Comparison of ENCODE assay signal across 17 cellular contexts in the genomic region with DNA sequence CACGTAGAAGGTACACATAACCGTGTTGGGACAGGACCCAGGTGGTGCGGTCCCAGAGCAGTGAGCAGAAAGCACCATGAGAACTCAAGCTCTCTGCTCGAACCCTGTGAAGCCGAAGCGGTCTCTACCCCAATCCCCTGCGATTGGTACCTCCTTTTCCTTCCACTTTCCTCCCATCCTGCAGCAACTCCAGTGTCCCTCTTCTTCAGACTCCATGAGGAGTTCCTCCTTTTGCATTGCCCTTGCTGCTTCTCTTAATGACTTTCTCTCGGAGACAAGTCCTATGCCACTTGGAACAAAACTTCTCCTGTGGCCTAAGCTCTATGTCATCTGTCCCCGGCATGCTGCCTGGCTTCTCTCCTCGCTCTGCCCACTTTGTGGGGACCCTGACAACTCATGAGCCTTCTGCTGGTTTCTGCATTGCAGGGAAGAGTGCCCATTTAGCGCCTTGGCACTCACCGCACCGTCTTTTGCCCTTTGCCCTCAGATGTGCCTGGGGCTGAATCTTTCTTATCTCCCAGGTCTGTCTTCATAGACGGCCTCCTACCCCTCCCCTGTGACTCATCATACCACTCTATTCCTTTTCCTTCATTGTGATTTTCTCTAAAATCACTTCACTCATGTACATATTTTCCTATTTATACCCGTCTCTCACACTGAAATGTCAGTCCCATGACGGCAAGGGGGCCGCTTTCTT. TPM values are rescaled to one million over a fixed set of nuclear protein-coding genes. Genes with fewer than 3 reads are reported as not detected.
"Had no signal": no experiment of that assay in that cellular context is flagged by ENCODE, and none has a peak within 500 bp of the region (broad histone marks: within the 10 kb centered on the region; RNA-seq: fewer than 3 reads in every experiment).

No MANE protein-coding gene starts in this region.

- H3K27ac ChIP-seq: ascending aorta, gastroesophageal sphincter, heart left ventricle, psoas muscle, SK-N-MC, suprapubic skin, transverse colon had no signal

- H3K4me3 ChIP-seq: ascending aorta, gastroesophageal sphincter, heart left ventricle, SK-N-MC, skin epidermis, suprapubic skin, transverse colon had no signal

- H3K27me3 Mint-ChIP-seq: activated CD4-positive, alpha-beta T cell treated with anti-CD3 and anti-CD28 coated beads, Interleukin-2, amount 10 ng/mL, durations not matched to agents 24 days and 14 days; stimulated activated naive CD8-positive, alpha-beta T cell treated with anti-CD3 and anti-CD28 coated beads, Interleukin-15, Interleukin-2, amounts not matched to agents 100 ng/mL and 50 ng/mL, for 24 hours had no signal

- H3K4me1 ChIP-seq: transverse colon had no signal

- H3K4me3 Mint-ChIP-seq: activated CD4-positive, alpha-beta T cell treated with anti-CD3 and anti-CD28 coated beads, Interleukin-2, amount 10 ng/mL, durations not matched to agents 24 days and 14 days; activated T-helper 1 cell treated with anti-CD3 and anti-CD28 coated beads, Interleukin-12 subunit alpha, Interleukin-12 subunit beta, Interleukin-2, Interleukin-4 antibody, amounts not matched to agents 30 ng/mL and 10 ng/mL and 1 ng/mL, durations not matched to agents 14 hours and 24 hours and 36 hours; neural crest cell; stimulated activated naive CD8-positive, alpha-beta T cell treated with anti-CD3 and anti-CD28 coated beads, Interleukin-15, Interleukin-2, amounts not matched to agents 100 ng/mL and 50 ng/mL, for 24 hours had no signal

- H3K36me3 ChIP-seq: ascending aorta, gastroesophageal sphincter, heart left ventricle, suprapubic skin, transverse colon had no signal

- H3K27ac Mint-ChIP-seq: activated CD4-positive, alpha-beta T cell treated with anti-CD3 and anti-CD28 coated beads, Interleukin-2, amount 10 ng/mL, durations not matched to agents 24 days and 14 days; activated T-helper 1 cell treated with anti-CD3 and anti-CD28 coated beads, Interleukin-12 subunit alpha, Interleukin-12 subunit beta, Interleukin-2, Interleukin-4 antibody, amounts not matched to agents 30 ng/mL and 10 ng/mL and 1 ng/mL, durations not matched to agents 14 hours and 24 hours and 36 hours; stimulated activated naive CD8-positive, alpha-beta T cell treated with anti-CD3 and anti-CD28 coated beads, Interleukin-15, Interleukin-2, amounts not matched to agents 100 ng/mL and 50 ng/mL, for 24 hours had no signal

- DNase-seq: activated CD4-positive, alpha-beta T cell treated with anti-CD3 and anti-CD28 coated beads, Interleukin-2, amount 10 ng/mL, durations not matched to agents 24 days and 14 days; activated CD4-positive, CD25-positive, alpha-beta regulatory T cell; activated T-cell treated with anti-CD3 and anti-CD28 coated beads for 4 hours; erythroblast; heart left ventricle; psoas muscle; right cardiac atrium; T-helper 9 cell; transverse colon had no signal

- H3K9me3 Mint-ChIP-seq: activated CD4-positive, alpha-beta T cell treated with anti-CD3 and anti-CD28 coated beads, Interleukin-2, amount 10 ng/mL, durations not matched to agents 24 days and 14 days; activated T-helper 1 cell treated with anti-CD3 and anti-CD28 coated beads, Interleukin-12 subunit alpha, Interleukin-12 subunit beta, Interleukin-2, Interleukin-4 antibody, amounts not matched to agents 30 ng/mL and 10 ng/mL and 1 ng/mL, durations not matched to agents 14 hours and 24 hours and 36 hours; stimulated activated naive CD8-positive, alpha-beta T cell treated with anti-CD3 and anti-CD28 coated beads, Interleukin-15, Interleukin-2, amounts not matched to agents 100 ng/mL and 50 ng/mL, for 24 hours had no signal

- H3K27me3 ChIP-seq: ascending aorta, transverse colon had no signal

- ATAC-seq: gastroesophageal sphincter, heart left ventricle, right cardiac atrium had no signal

- H3K9me3 ChIP-seq: ascending aorta, gastroesophageal sphincter, heart left ventricle, psoas muscle, suprapubic skin, transverse colon had no signal

RNA-seq across cellular contexts. Expression of gene ZNF831, which starts 9.2 kb away (rescaled TPM):
- total RNA-seq: neural crest cell had no signal
